ENCODE assay signal across 12 cellular contexts in genomic region chr5:16737620-16738364, GRCh38.
DNase-seq lines count a peak whose midpoint lies in the region; ATAC-seq and TF ChIP-seq lines count a peak whose summit lies in the region.
"Had no signal": no experiment of that assay in that cellular context is flagged by ENCODE, and none has a peak within 500 bp of the region (broad histone marks: within the 10 kb centered on the region; RNA-seq: fewer than 3 reads in every experiment).

No MANE protein-coding gene starts in this region.

- intact Hi-C loops in psoas muscle (cut with DNase I): no loop called here

- H3K9ac ChIP-seq in H9 (ENCODE audit: extremely low read depth, insufficient read length, low read length): peak overlapping the region; percentile 92

- DNase-seq in H9 (peak; percentile 90), osteocyte (ENCODE audit: extremely low spot score, unreplicated experiment) (no peak), CD1c-positive myeloid dendritic cell (ENCODE audit: extremely low spot score) (no peak), psoas muscle (no peak)
- no peak for DNase-seq in stimulated activated effector memory CD8-positive, alpha-beta T cell treated with anti-CD3 and anti-CD28 coated beads, Interleukin-12 subunit alpha, Interleukin-12 subunit beta, amount 100 ng/mL, for 72 hours (ENCODE audit: low spot score in 2 of 2)
- DNase-seq: activated CD8-positive, alpha-beta memory T cell treated with anti-CD3 and anti-CD28 coated beads, Interleukin-2, amount 50 U/mL, for 4 hours; CD4-positive, alpha-beta memory T cell; immature natural killer cell; stimulated activated naive B cell treated with anti-CD40 and anti-IgM and Interleukin-4, amounts not matched to agents 10 μg/mL and 1 μg/mL and 100 μg/mL, for 72 hours had no signal

- WGBS in H9 (ENCODE audit: extremely low coverage, insufficient read length, low lambda C conversion rate): no CpG with 5 or more reads among the region's 11 CpGs
- 73 to 86% (median 83%) methylated on average over 11 of the region's 11 CpGs for WGBS in psoas muscle, 3 donors

- H3K9me3 Mint-ChIP-seq in H9 (no peaks in the 10 kb centered on the region; a peak in 1 of 5 replicates), osteocyte (ENCODE audit: unreplicated experiment) (no peaks in the 10 kb centered on the region)
- H3K9me3 Mint-ChIP-seq in stimulated activated effector memory CD8-positive, alpha-beta T cell treated with anti-CD3 and anti-CD28 coated beads, Interleukin-12 subunit alpha, Interleukin-12 subunit beta, amount 100 ng/mL, for 72 hours: no peaks in the 10 kb centered on the region
- H3K9me3 Mint-ChIP-seq: stimulated activated naive B cell treated with anti-CD40 and anti-IgM and Interleukin-4, amounts not matched to agents 10 μg/mL and 1 μg/mL and 100 μg/mL, for 72 hours had no signal

- no peak overlapping the region for H4K91ac ChIP-seq in H9 (ENCODE audit: insufficient read length, low read depth, low read length)

- peak overlapping the region; percentile 83 for H3K4me2 ChIP-seq in H9 (ENCODE audit: insufficient read depth, insufficient read length, low read length)

- H3K4me3 Mint-ChIP-seq in H9: peak overlapping the region; percentile 70 to 87
- H3K4me3 Mint-ChIP-seq in osteocyte (ENCODE audit: unreplicated experiment): no peak overlapping the region
- no peak overlapping the region for H3K4me3 Mint-ChIP-seq in stimulated activated effector memory CD8-positive, alpha-beta T cell treated with anti-CD3 and anti-CD28 coated beads, Interleukin-12 subunit alpha, Interleukin-12 subunit beta, amount 100 ng/mL, for 72 hours
- H3K4me3 Mint-ChIP-seq: CD4-positive, alpha-beta memory T cell; immature natural killer cell; stimulated activated naive B cell treated with anti-CD40 and anti-IgM and Interleukin-4, amounts not matched to agents 10 μg/mL and 1 μg/mL and 100 μg/mL, for 72 hours had no signal

- no peak overlapping the region for H2BK15ac ChIP-seq in H9 (ENCODE audit: low read depth, low read length)

- peaks cover 29% of the 10 kb centered on the region for H3K23me2 ChIP-seq in H9 (ENCODE audit: insufficient read length, low read depth, low read length, poor library complexity, severe bottlenecking)

- no peaks in the 10 kb centered on the region for H4K20me1 ChIP-seq in H9 (ENCODE audit: control insufficient read depth, insufficient read depth, insufficient read length)

- H3K4ac ChIP-seq in H9 (ENCODE audit: low read depth, low read length): no peak overlapping the region

- no peak overlapping the region for H2BK5ac ChIP-seq in H9 (ENCODE audit: insufficient read length, low read length)

- H3K9me3 ChIP-seq in H9 (ENCODE audit: control insufficient read depth, low read depth, low read length): no peaks in the 10 kb centered on the region
- no peaks in the 10 kb centered on the region for H3K9me3 ChIP-seq in psoas muscle

- H4K8ac ChIP-seq in H9 (replicated peaks; ENCODE audit: insufficient read length, low read depth, low read length): no peak overlapping the region

- H3K27ac ChIP-seq in H9 (ENCODE audit: insufficient read length, low read depth, low read length): peak overlapping the region; percentile 24
- peak overlapping the region; percentile 68 for H3K27ac ChIP-seq in angular gyrus (ENCODE audit: low read depth, low read length)
- no peak overlapping the region for H3K27ac ChIP-seq in psoas muscle

- H2BK120ac ChIP-seq in H9 (ENCODE audit: low read depth, low read length, poor library complexity, severe bottlenecking): no peak overlapping the region

- peaks cover 75 to 80% of the 10 kb centered on the region in 2 experiments for H3K4me1 Mint-ChIP-seq in H9
- peaks cover 44% of the 10 kb centered on the region for H3K4me1 Mint-ChIP-seq in osteocyte (ENCODE audit: unreplicated experiment)
- no peaks in the 10 kb centered on the region for H3K4me1 Mint-ChIP-seq in stimulated activated effector memory CD8-positive, alpha-beta T cell treated with anti-CD3 and anti-CD28 coated beads, Interleukin-12 subunit alpha, Interleukin-12 subunit beta, amount 100 ng/mL, for 72 hours
- H3K4me1 Mint-ChIP-seq: immature natural killer cell; stimulated activated naive B cell treated with anti-CD40 and anti-IgM and Interleukin-4, amounts not matched to agents 10 μg/mL and 1 μg/mL and 100 μg/mL, for 72 hours had no signal

- peaks cover 25% of the 10 kb centered on the region; the same call in 1 of the 2 replicates for H3K79me2 ChIP-seq in H9 (ENCODE audit: insufficient read depth, low read length)

- H3K36me3 ChIP-seq in psoas muscle (ENCODE audit: insufficient read depth in 1 of 2, low read depth in 1 of 2): no peaks in the 10 kb centered on the region

- H3K36me3 Mint-ChIP-seq in H9 (ENCODE audit: insufficient read depth in 1 of 3, low read depth in 3 of 3) (peaks cover 7 to 26% (median 13%) of the 10 kb centered on the region in 3 experiments; a peak in 6 of 7 replicates), osteocyte (ENCODE audit: unreplicated experiment) (peaks cover 45% of the 10 kb centered on the region)
- no peaks in the 10 kb centered on the region for H3K36me3 Mint-ChIP-seq in stimulated activated effector memory CD8-positive, alpha-beta T cell treated with anti-CD3 and anti-CD28 coated beads, Interleukin-12 subunit alpha, Interleukin-12 subunit beta, amount 100 ng/mL, for 72 hours
- H3K36me3 Mint-ChIP-seq: CD4-positive, alpha-beta memory T cell; immature natural killer cell; stimulated activated naive B cell treated with anti-CD40 and anti-IgM and Interleukin-4, amounts not matched to agents 10 μg/mL and 1 μg/mL and 100 μg/mL, for 72 hours had no signal

- H3K27ac Mint-ChIP-seq in H9 (peak overlapping the region; percentile 92 to 96 (median 95)), osteocyte (ENCODE audit: unreplicated experiment) (peak overlapping the region; percentile 45)
- no peak overlapping the region for H3K27ac Mint-ChIP-seq in stimulated activated effector memory CD8-positive, alpha-beta T cell treated with anti-CD3 and anti-CD28 coated beads, Interleukin-12 subunit alpha, Interleukin-12 subunit beta, amount 100 ng/mL, for 72 hours
- H3K27ac Mint-ChIP-seq: immature natural killer cell; stimulated activated naive B cell treated with anti-CD40 and anti-IgM and Interleukin-4, amounts not matched to agents 10 μg/mL and 1 μg/mL and 100 μg/mL, for 72 hours had no signal

- no peak overlapping the region for H2BK12ac ChIP-seq in H9 (ENCODE audit: insufficient read length, low read depth, low read length)

- peaks cover 7% of the 10 kb centered on the region for H3K79me1 ChIP-seq in H9 (ENCODE audit: insufficient read depth, low read depth, low read length, poor library complexity, severe bottlenecking)

- H3T11ph ChIP-seq in H9 (ENCODE audit: low read length): no peak overlapping the region

- no peak overlapping the region for H3K14ac ChIP-seq in H9 (ENCODE audit: insufficient read depth, low read length)

- no peak overlapping the region for H3K23ac ChIP-seq in H9 (ENCODE audit: insufficient read length, low read depth, low read length)

- H3K27me3 Mint-ChIP-seq in H9 (ENCODE audit: low read depth): no peaks in the 10 kb centered on the region
- H3K27me3 Mint-ChIP-seq in osteocyte (ENCODE audit: unreplicated experiment): no peaks in the 10 kb centered on the region

- no peak overlapping the region for H3K18ac ChIP-seq in H9 (ENCODE audit: insufficient read length, low read depth, low read length)

- H3K4me3 ChIP-seq in iPS-11a (ENCODE audit: low read depth, low read length) (peak overlapping the region; percentile 52), psoas muscle (no peak overlapping the region)

- H2AK5ac ChIP-seq in H9 (ENCODE audit: insufficient read length, low read length): no peak overlapping the region

- H2BK20ac ChIP-seq in H9 (ENCODE audit: low read depth, low read length, poor library complexity, severe bottlenecking): no peak overlapping the region

- no peak for ATAC-seq in GM21717 (IDR thresholded peaks at IDR 0.05; ENCODE audit: unreplicated experiment)
- ATAC-seq in stimulated activated effector memory CD8-positive, alpha-beta T cell treated with anti-CD3 and anti-CD28 coated beads, Interleukin-12 subunit alpha, Interleukin-12 subunit beta, amount 100 ng/mL, for 72 hours: no peak
- ATAC-seq in psoas muscle: no peak
- ATAC-seq: stimulated activated naive B cell treated with anti-CD40 and anti-IgM and Interleukin-4, amounts not matched to agents 10 μg/mL and 1 μg/mL and 100 μg/mL, for 72 hours had no signal

- H3K4me1 ChIP-seq in H9 (ENCODE audit: insufficient read depth, low read length) (peaks cover 19% of the 10 kb centered on the region), psoas muscle (no peaks in the 10 kb centered on the region)

- no peak overlapping the region for H3K56ac ChIP-seq in H9 (ENCODE audit: insufficient read length, low read depth, low read length)

- TF ChIP-seq CTCF in H9 (conservative IDR thresholded peaks at IDR 0.05) (no peak), osteocyte (IDR thresholded peaks at IDR 0.05) (no peak), psoas muscle (IDR thresholded peaks at IDR 0.05) (no peak)

- H3K27me3 ChIP-seq in H9 (ENCODE audit: insufficient read depth, low read length) (no peaks in the 10 kb centered on the region), psoas muscle (ENCODE audit: insufficient read depth in 3 of 3, low read length in 2 of 3) (no peaks in the 10 kb centered on the region)

- H2AFZ ChIP-seq in H9 (ENCODE audit: low read length): no peak overlapping the region

- no peak overlapping the region for H4K5ac ChIP-seq in H9 (ENCODE audit: insufficient read length, low read depth, low read length)

Comparison
In these comparisons a context has a peak if more than half of its experiments do, and no peak if none do; other contexts are left out.
1. H3K4me3 Mint-ChIP-seq: peak in H9 (2 of 2); none in osteocyte (single experiment) and stimulated activated effector memory CD8-positive, alpha-beta T cell treated with anti-CD3 and anti-CD28 coated beads, Interleukin-12 subunit alpha, Interleukin-12 subunit beta, amount 100 ng/mL, for 72 hours (single experiment).